In the genomic region with DNA sequence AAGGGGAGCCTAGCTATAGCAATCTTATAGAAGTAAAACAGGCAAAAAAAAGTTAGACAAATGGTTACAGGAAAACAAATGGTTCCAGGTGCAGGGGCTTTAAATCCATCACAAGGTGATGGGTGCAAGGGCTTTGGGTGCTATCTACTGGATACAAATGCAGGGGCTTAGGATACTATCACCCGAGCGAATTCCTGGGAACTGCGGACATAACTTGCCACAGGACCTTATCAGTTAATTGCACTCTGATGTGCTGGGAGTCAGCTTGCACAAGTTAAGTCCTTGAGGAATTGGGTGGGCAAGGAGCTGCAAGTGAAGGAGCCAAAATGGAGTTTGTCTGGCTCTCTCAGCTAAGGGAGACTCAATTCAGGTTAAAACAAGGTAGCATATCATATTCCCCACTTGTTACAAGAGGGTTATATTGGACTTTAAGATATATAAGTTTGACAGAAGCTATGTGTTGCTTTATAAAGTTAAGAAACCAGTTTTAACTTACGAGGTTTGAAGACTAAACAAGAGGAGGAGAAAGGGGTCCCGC, we compare ENCODE assay signal across 27 cellular contexts.
"Had no signal": no experiment of that assay in that cellular context is flagged by ENCODE, and none has a peak within 500 bp of the region (broad histone marks: within the 10 kb centered on the region; RNA-seq: fewer than 3 reads in every experiment).

No MANE protein-coding gene starts in this region.

- ATAC-seq: esophagus mucosa; gastrocnemius medialis; heart right ventricle; left cardiac atrium; left lung; left ventricle myocardium superior; lower lobe of right lung; naive thymus-derived CD4-positive, alpha-beta T cell had no signal

- H3K27ac ChIP-seq: coronary artery, dorsolateral prefrontal cortex, epithelial cell of prostate, esophagus squamous epithelium, gastrocnemius medialis, heart right ventricle, left lung, lower lobe of right lung had no signal

- H3K4me1 ChIP-seq: gastrocnemius medialis, heart right ventricle, left lung had no signal

- DNase-seq: dermis blood vessel endothelial cell; dorsolateral prefrontal cortex; effector CD4-positive, alpha-beta T cell; effector memory CD4-positive, alpha-beta T cell; erythroblast; esophagus squamous epithelium; foreskin fibroblast; foreskin melanocyte; gastrocnemius medialis; glutamatergic neuron; head of caudate nucleus; heart right ventricle; hippocampal formation; left cardiac atrium; left ventricle myocardium superior; lower lobe of right lung; mesenchymal stem cell; midbrain; naive thymus-derived CD4-positive, alpha-beta T cell had no signal

- H3K9me3 ChIP-seq: esophagus squamous epithelium, gastrocnemius medialis, heart right ventricle, left lung, lower lobe of right lung had no signal

- H3K36me3 ChIP-seq: esophagus squamous epithelium, gastrocnemius medialis, heart right ventricle, left lung, lower lobe of right lung had no signal

- FAIRE-seq: colon, endometrium, islet of Langerhans, keratinocyte had no signal

- H3K4me3 ChIP-seq: coronary artery, dorsolateral prefrontal cortex, esophagus squamous epithelium, gastrocnemius medialis, heart right ventricle, left lung, lower lobe of right lung had no signal

- H3K27me3 ChIP-seq: dorsolateral prefrontal cortex, esophagus squamous epithelium, gastrocnemius medialis, heart right ventricle, left lung had no signal
